In genomic region chr3:88168171-88168570, GRCh38 we compare ENCODE assay signal across 23 cellular contexts.
"Had no signal": no experiment of that assay in that cellular context is flagged by ENCODE, and none has a peak within 500 bp of the region (broad histone marks: within the 10 kb centered on the region; RNA-seq: fewer than 3 reads in every experiment).

No MANE protein-coding gene starts in this region.

- H3K27me3 Mint-ChIP-seq: dendritic cell treated with granulocyte-macrophage colony-stimulating factor and Interleukin-4, amounts not matched to agents 40 ng/mL and 50 ng/mL, for 4 days; effector memory CD8-positive, alpha-beta T cell had no signal

- H3K9me3 Mint-ChIP-seq: dendritic cell treated with granulocyte-macrophage colony-stimulating factor and Interleukin-4, amounts not matched to agents 40 ng/mL and 50 ng/mL, for 4 days; effector memory CD8-positive, alpha-beta T cell; mesothelial cell of epicardium had no signal

- H3K9me3 ChIP-seq: esophagus squamous epithelium, gastrocnemius medialis, heart right ventricle, left lung, lower lobe of right lung, mucosa of descending colon had no signal

- H3K36me3 ChIP-seq: gastrocnemius medialis had no signal

- DNase-seq: cortex of kidney; effector CD8-positive, alpha-beta T cell; effector memory CD8-positive, alpha-beta T cell; endodermal cell; erythroblast; esophagus squamous epithelium; foreskin fibroblast; foreskin melanocyte; gastrocnemius medialis; glutamatergic neuron; head of caudate nucleus; heart right ventricle; hippocampal formation; left cardiac atrium; left lung; left ventricle myocardium superior; lower lobe of right lung; mesenchymal stem cell; mucosa of descending colon had no signal

- ATAC-seq: effector memory CD8-positive, alpha-beta T cell; esophagus mucosa; gastrocnemius medialis; heart right ventricle; left cardiac atrium; left lung; left ventricle myocardium superior; lower lobe of right lung; mucosa of descending colon had no signal

- H3K4me3 ChIP-seq: esophagus squamous epithelium, gastrocnemius medialis, heart right ventricle, left lung, lower lobe of right lung, mucosa of descending colon had no signal

- H3K4me1 Mint-ChIP-seq: mesothelial cell of epicardium had no signal

- H3K27ac ChIP-seq: epithelial cell of prostate, esophagus squamous epithelium, gastrocnemius medialis, heart right ventricle, left lung, lower lobe of right lung had no signal

- H3K4me1 ChIP-seq: esophagus squamous epithelium, gastrocnemius medialis, heart right ventricle, left lung, lower lobe of right lung had no signal

- H3K27ac Mint-ChIP-seq: dendritic cell treated with granulocyte-macrophage colony-stimulating factor and Interleukin-4, amounts not matched to agents 40 ng/mL and 50 ng/mL, for 4 days; effector memory CD8-positive, alpha-beta T cell; endodermal cell; mesothelial cell of epicardium had no signal

- H3K27me3 ChIP-seq: esophagus squamous epithelium, gastrocnemius medialis, heart right ventricle, left lung had no signal

- H3K4me3 Mint-ChIP-seq: dendritic cell treated with granulocyte-macrophage colony-stimulating factor and Interleukin-4, amounts not matched to agents 40 ng/mL and 50 ng/mL, for 4 days; effector memory CD8-positive, alpha-beta T cell; endodermal cell; mesothelial cell of epicardium had no signal
